In the genomic region with DNA sequence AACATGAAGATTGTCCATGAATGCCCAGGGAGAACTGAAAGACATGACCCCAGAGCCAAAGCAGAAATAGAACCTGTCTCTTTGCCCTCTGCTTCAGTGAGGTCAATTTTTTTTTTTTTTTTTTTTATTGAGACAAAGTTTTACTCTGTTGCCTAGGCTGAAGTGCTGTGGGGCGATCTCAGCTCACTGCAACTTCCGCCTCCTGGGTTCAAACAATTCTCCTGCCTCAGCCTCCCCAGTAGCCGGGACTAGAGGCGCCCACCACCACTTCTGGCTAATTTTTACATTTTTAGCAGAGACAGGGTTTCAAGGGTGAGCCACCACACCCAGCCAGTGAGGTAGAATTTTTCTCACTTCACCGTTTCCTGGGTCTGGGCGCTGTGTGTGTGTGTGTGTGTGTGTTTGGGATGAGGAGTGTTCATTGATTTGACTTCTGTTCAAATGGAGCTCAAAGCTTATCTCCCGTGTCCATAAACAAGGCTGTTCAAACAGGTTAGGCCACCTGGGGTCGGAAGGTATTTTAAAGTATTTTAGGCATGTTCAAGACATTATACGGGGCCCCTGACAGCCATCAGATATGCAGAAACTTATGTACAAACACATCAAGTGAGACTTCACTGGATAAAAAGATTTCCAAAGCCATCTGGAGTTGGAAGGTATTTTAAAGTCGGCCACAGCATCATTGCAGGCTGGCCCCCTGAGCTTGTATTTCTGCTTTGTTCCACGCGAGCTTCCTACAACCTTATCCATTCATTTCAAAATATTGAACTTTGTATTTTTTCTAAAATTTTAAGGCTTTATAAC, we compare ENCODE assay signal across 1 cellular context.
TF ChIP-seq lines count a peak whose summit lies in the region.

No MANE protein-coding gene starts in this region.

TF ChIP-seq in HepG2, 621 proteins besides CTCF, POLR2A, EP300 and RAD21 (continued from another document and continues in another):
- TF ChIP-seq, protein P1, sequence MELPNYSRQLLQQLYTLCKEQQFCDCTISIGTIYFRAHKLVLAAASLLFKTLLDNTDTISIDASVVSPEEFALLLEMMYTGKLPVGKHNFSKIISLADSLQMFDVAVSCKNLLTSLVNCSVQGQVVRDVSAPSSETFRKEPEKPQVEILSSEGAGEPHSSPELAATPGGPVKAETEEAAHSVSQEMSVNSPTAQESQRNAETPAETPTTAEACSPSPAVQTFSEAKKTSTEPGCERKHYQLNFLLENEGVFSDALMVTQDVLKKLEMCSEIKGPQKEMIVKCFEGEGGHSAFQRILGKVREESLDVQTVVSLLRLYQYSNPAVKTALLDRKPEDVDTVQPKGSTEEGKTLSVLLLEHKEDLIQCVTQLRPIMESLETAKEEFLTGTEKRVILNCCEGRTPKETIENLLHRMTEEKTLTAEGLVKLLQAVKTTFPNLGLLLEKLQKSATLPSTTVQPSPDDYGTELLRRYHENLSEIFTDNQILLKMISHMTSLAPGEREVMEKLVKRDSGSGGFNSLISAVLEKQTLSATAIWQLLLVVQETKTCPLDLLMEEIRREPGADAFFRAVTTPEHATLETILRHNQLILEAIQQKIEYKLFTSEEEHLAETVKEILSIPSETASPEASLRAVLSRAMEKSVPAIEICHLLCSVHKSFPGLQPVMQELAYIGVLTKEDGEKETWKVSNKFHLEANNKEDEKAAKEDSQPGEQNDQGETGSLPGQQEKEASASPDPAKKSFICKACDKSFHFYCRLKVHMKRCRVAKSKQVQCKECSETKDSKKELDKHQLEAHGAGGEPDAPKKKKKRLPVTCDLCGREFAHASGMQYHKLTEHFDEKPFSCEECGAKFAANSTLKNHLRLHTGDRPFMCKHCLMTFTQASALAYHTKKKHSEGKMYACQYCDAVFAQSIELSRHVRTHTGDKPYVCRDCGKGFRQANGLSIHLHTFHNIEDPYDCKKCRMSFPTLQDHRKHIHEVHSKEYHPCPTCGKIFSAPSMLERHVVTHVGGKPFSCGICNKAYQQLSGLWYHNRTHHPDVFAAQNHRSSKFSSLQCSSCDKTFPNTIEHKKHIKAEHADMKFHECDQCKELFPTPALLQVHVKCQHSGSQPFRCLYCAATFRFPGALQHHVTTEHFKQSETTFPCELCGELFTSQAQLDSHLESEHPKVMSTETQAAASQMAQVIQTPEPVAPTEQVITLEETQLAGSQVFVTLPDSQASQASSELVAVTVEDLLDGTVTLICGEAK (IDR thresholded peaks at IDR 0.05): peak; percentile 64
- TF ChIP-seq, protein P1 (CRISPR knock-in tag; IDR thresholded peaks at IDR 0.05): peak; percentile 96
- TF ChIP-seq SYNCRIP (IDR thresholded peaks at IDR 0.05; ENCODE audit: insufficient read depth, low read depth, low read length): no peak
- 0 out of 2 replicates have a peak, but pooled peaks have one; percentile 32 for TF ChIP-seq HIVEP1 (CRISPR knock-in tag; IDR thresholded peaks at IDR 0.05)
- peak; percentile 26; the same call in 1 of the 2 replicates for TF ChIP-seq CHD4 (IDR thresholded peaks at IDR 0.05; ENCODE audit: borderline replicate concordance, low read length)
- TF ChIP-seq E2F1 (CRISPR knock-in tag; IDR thresholded peaks at IDR 0.05): no peak
- no peak for TF ChIP-seq ZNF225 (CRISPR knock-in tag; IDR thresholded peaks at IDR 0.05)
- TF ChIP-seq, protein P2, sequence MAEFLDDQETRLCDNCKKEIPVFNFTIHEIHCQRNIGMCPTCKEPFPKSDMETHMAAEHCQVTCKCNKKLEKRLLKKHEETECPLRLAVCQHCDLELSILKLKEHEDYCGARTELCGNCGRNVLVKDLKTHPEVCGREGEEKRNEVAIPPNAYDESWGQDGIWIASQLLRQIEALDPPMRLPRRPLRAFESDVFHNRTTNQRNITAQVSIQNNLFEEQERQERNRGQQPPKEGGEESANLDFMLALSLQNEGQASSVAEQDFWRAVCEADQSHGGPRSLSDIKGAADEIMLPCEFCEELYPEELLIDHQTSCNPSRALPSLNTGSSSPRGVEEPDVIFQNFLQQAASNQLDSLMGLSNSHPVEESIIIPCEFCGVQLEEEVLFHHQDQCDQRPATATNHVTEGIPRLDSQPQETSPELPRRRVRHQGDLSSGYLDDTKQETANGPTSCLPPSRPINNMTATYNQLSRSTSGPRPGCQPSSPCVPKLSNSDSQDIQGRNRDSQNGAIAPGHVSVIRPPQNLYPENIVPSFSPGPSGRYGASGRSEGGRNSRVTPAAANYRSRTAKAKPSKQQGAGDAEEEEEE (CRISPR knock-in tag; IDR thresholded peaks at IDR 0.05; ENCODE audit: borderline replicate concordance): no peak
- peak; percentile 65; the same call in 1 of the 2 replicates for TF ChIP-seq ZNF746 (CRISPR knock-in tag; IDR thresholded peaks at IDR 0.05)
- peak; percentile 29; the same call in 1 of the 2 replicates for TF ChIP-seq RXRA (CRISPR knock-in tag; IDR thresholded peaks at IDR 0.05)
- no peak; the same call in 1 of the 2 replicates for TF ChIP-seq CEBPG (CRISPR knock-in tag; IDR thresholded peaks at IDR 0.05)
- TF ChIP-seq ZNF772 (CRISPR knock-in tag; IDR thresholded peaks at IDR 0.05): peak; percentile 64; the same call in 1 of the 2 replicates
- no peak for TF ChIP-seq ARID2 (CRISPR knock-in tag; IDR thresholded peaks at IDR 0.05; ENCODE audit: borderline replicate concordance)
- peak; percentile 84 for TF ChIP-seq HDAC1 (CRISPR knock-in tag; IDR thresholded peaks at IDR 0.05)
- 0 out of 2 replicates have a peak, but pooled peaks have one; percentile 40 for TF ChIP-seq ZNF703 (CRISPR knock-in tag; IDR thresholded peaks at IDR 0.05; ENCODE audit: borderline replicate concordance)
- TF ChIP-seq ZXDC (CRISPR knock-in tag; IDR thresholded peaks at IDR 0.05): no peak
- TF ChIP-seq, protein P3, sequence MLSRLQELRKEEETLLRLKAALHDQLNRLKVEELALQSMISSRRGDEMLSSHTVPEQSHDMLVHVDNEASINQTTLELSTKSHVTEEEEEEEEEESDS (CRISPR knock-in tag; IDR thresholded peaks at IDR 0.05; ENCODE audit: borderline replicate concordance): no peak
- TF ChIP-seq CCDC6 (CRISPR knock-in tag; IDR thresholded peaks at IDR 0.05): no peak
- TF ChIP-seq SATB2 (CRISPR knock-in tag; IDR thresholded peaks at IDR 0.05): no peak
- TF ChIP-seq SIN3B (IDR thresholded peaks at IDR 0.05; ENCODE audit: low read length): no peak
- 0 out of 2 replicates have a peak, but pooled peaks have one; percentile 36 for TF ChIP-seq RFXAP (CRISPR knock-in tag; IDR thresholded peaks at IDR 0.05; ENCODE audit: borderline replicate concordance)
- TF ChIP-seq NFE2 (CRISPR knock-in tag; IDR thresholded peaks at IDR 0.05): no peak
- TF ChIP-seq ZNF616 (CRISPR knock-in tag; IDR thresholded peaks at IDR 0.05; ENCODE audit: low read depth): no peak
- TF ChIP-seq, protein P4, sequence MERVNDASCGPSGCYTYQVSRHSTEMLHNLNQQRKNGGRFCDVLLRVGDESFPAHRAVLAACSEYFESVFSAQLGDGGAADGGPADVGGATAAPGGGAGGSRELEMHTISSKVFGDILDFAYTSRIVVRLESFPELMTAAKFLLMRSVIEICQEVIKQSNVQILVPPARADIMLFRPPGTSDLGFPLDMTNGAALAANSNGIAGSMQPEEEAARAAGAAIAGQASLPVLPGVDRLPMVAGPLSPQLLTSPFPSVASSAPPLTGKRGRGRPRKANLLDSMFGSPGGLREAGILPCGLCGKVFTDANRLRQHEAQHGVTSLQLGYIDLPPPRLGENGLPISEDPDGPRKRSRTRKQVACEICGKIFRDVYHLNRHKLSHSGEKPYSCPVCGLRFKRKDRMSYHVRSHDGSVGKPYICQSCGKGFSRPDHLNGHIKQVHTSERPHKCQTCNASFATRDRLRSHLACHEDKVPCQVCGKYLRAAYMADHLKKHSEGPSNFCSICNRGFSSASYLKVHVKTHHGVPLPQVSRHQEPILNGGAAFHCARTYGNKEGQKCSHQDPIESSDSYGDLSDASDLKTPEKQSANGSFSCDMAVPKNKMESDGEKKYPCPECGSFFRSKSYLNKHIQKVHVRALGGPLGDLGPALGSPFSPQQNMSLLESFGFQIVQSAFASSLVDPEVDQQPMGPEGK (CRISPR knock-in tag; IDR thresholded peaks at IDR 0.05): peak; percentile 37; the same call in 1 of the 2 replicates
- TF ChIP-seq ZNF337 (CRISPR knock-in tag; IDR thresholded peaks at IDR 0.05; ENCODE audit: borderline replicate concordance, low read depth): peak; percentile 52; the same call in 1 of the 2 replicates
- TF ChIP-seq, protein P5, sequence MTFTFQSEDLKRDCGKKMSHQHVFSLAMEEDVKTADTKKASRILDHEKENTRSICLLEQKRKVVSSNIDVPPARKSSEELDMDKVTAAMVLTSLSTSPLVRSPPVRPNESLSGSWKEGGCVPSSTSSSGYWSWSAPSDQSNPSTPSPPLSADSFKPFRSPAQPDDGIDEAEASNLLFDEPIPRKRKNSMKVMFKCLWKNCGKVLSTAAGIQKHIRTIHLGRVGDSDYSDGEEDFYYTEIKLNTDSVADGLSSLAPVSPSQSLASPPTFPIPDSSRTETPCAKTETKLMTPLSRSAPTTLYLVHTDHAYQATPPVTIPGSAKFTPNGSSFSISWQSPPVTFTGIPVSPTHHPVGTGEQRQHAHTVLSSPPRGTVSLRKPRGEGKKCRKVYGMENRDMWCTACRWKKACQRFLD (CRISPR knock-in tag; IDR thresholded peaks at IDR 0.05; ENCODE audit: borderline replicate concordance): no peak
- peak; percentile 69; the same call in 1 of the 2 replicates for TF ChIP-seq JUND (CRISPR knock-in tag; IDR thresholded peaks at IDR 0.05)
- TF ChIP-seq TEAD2 (CRISPR knock-in tag; IDR thresholded peaks at IDR 0.05): no peak
- TF ChIP-seq PHF5A (CRISPR knock-in tag; IDR thresholded peaks at IDR 0.05; ENCODE audit: low read depth, unreplicated experiment): no peak
- TF ChIP-seq SOX6 (IDR thresholded peaks at IDR 0.05): no peak
- TF ChIP-seq SOX6 (CRISPR knock-in tag; IDR thresholded peaks at IDR 0.05): peak; percentile 93
- TF ChIP-seq GABPA (IDR thresholded peaks at IDR 0.05; ENCODE audit: low read depth, low read length): no peak
- TF ChIP-seq GABPA (CRISPR knock-in tag; IDR thresholded peaks at IDR 0.05; ENCODE audit: low read depth): peak; percentile 12; the same call in 1 of the 2 replicates
- TF ChIP-seq PPARG (CRISPR knock-in tag; conservative IDR thresholded peaks at IDR 0.05): peak; percentile 39; the same call in 1 of the 2 replicates
- TF ChIP-seq, protein P6, sequence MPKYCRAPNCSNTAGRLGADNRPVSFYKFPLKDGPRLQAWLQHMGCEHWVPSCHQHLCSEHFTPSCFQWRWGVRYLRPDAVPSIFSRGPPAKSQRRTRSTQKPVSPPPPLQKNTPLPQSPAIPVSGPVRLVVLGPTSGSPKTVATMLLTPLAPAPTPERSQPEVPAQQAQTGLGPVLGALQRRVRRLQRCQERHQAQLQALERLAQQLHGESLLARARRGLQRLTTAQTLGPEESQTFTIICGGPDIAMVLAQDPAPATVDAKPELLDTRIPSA (CRISPR knock-in tag; IDR thresholded peaks at IDR 0.05; ENCODE audit: borderline replicate concordance): no peak
- peak; percentile 91 for TF ChIP-seq PITX1 (CRISPR knock-in tag; IDR thresholded peaks at IDR 0.05)
- TF ChIP-seq NFE2L1 (CRISPR knock-in tag; IDR thresholded peaks at IDR 0.05; ENCODE audit: borderline replicate concordance): no peak
- no peak for TF ChIP-seq FLYWCH1 (CRISPR knock-in tag; IDR thresholded peaks at IDR 0.05)
- TF ChIP-seq MAZ (IDR thresholded peaks at IDR 0.05; ENCODE audit: borderline replicate concordance, low read depth, low read length): no peak
- TF ChIP-seq MAZ (CRISPR knock-in tag; IDR thresholded peaks at IDR 0.05; ENCODE audit: low read depth): no peak
- TF ChIP-seq ZNF501 (CRISPR knock-in tag; IDR thresholded peaks at IDR 0.05): peak; percentile 65; the same call in 1 of the 2 replicates
- TF ChIP-seq JARID2 (CRISPR knock-in tag; IDR thresholded peaks at IDR 0.05; ENCODE audit: insufficient replicate concordance): no peak
